Comparison of ENCODE assay signal across 10 cellular contexts in genomic region chr5:76733049-76733417, GRCh38. TPM values are rescaled to one million over a fixed set of nuclear protein-coding genes. Genes with fewer than 3 reads are reported as not detected.
DNase-seq lines count a peak whose midpoint lies in the region; ATAC-seq and TF ChIP-seq lines count a peak whose summit lies in the region.
"Had no signal": no experiment of that assay in that cellular context is flagged by ENCODE, and none has a peak within 500 bp of the region (broad histone marks: within the 10 kb centered on the region; RNA-seq: fewer than 3 reads in every experiment).

No MANE protein-coding gene starts in this region.

- peaks cover 4% of the 10 kb centered on the region for H3K4me1 Mint-ChIP-seq in activated naive CD4-positive, alpha-beta T cell treated with anti-CD3 and anti-CD28 coated beads for 36 hours (ENCODE audit: low read depth)
- peaks cover 35% of the 10 kb centered on the region for H3K4me1 Mint-ChIP-seq in activated T-helper 1 cell treated with anti-CD3 and anti-CD28 coated beads, Interleukin-12 subunit alpha, Interleukin-12 subunit beta, Interleukin-2, Interleukin-4 antibody, amounts not matched to agents 30 ng/mL and 10 ng/mL and 1 ng/mL, durations not matched to agents 14 hours and 24 hours and 36 hours (ENCODE audit: low read depth)
- peaks cover 23% of the 10 kb centered on the region for H3K4me1 Mint-ChIP-seq in stimulated activated naive CD8-positive, alpha-beta T cell treated with anti-CD3 and anti-CD28 coated beads, Interleukin-15, amount 100 ng/mL, for 72 hours

- H3K36me3 Mint-ChIP-seq in activated naive CD4-positive, alpha-beta T cell treated with anti-CD3 and anti-CD28 coated beads, Interleukin-2, amount 50 U/mL, for 72 hours = peaks cover 18 to 22% of the 10 kb centered on the region in 2 donors
- H3K36me3 Mint-ChIP-seq in activated naive CD4-positive, alpha-beta T cell treated with anti-CD3 and anti-CD28 coated beads for 36 hours (ENCODE audit: low read depth) = peaks cover 4% of the 10 kb centered on the region
- H3K36me3 Mint-ChIP-seq in activated T-helper 1 cell treated with anti-CD3 and anti-CD28 coated beads, Interleukin-12 subunit alpha, Interleukin-12 subunit beta, Interleukin-2, Interleukin-4 antibody, amounts not matched to agents 30 ng/mL and 10 ng/mL and 1 ng/mL, durations not matched to agents 14 hours and 24 hours and 36 hours (ENCODE audit: low read depth) = peaks cover 34% of the 10 kb centered on the region

- H3K27ac Mint-ChIP-seq in activated naive CD4-positive, alpha-beta T cell treated with anti-CD3 and anti-CD28 coated beads, Interleukin-2, amount 50 U/mL, for 72 hours = no peak overlapping the region
- no peak overlapping the region for H3K27ac Mint-ChIP-seq in activated naive CD4-positive, alpha-beta T cell treated with anti-CD3 and anti-CD28 coated beads for 36 hours
- peak overlapping the region; percentile 53 for H3K27ac Mint-ChIP-seq in activated T-helper 1 cell treated with anti-CD3 and anti-CD28 coated beads, Interleukin-12 subunit alpha, Interleukin-12 subunit beta, Interleukin-2, Interleukin-4 antibody, amounts not matched to agents 30 ng/mL and 10 ng/mL and 1 ng/mL, durations not matched to agents 14 hours and 24 hours and 36 hours
- peak overlapping the region in 1 of 2 donors; percentile 1 for H3K27ac Mint-ChIP-seq in stimulated activated naive CD8-positive, alpha-beta T cell treated with anti-CD3 and anti-CD28 coated beads, Interleukin-15, amount 100 ng/mL, for 72 hours

- no peak for DNase-seq in activated naive CD4-positive, alpha-beta T cell treated with anti-CD3 and anti-CD28 coated beads, Interleukin-2, amount 50 U/mL, for 72 hours (ENCODE audit: low spot score in 2 of 2)
- no peak for DNase-seq in activated naive CD4-positive, alpha-beta T cell treated with anti-CD3 and anti-CD28 coated beads for 36 hours
- DNase-seq in activated T-helper 1 cell treated with anti-CD3 and anti-CD28 coated beads, Interleukin-12 subunit alpha, Interleukin-12 subunit beta, Interleukin-2, Interleukin-4 antibody, amounts not matched to agents 30 ng/mL and 10 ng/mL and 1 ng/mL, durations not matched to agents 14 hours and 24 hours and 36 hours (ENCODE audit: low spot score) = no peak
- DNase-seq in stimulated activated naive CD8-positive, alpha-beta T cell treated with anti-CD3 and anti-CD28 coated beads, Interleukin-15, amount 100 ng/mL, for 72 hours = peak in 1 of 2 donors; percentile 22
- DNase-seq in NCI-H82 (lab: John Stamatoyannopoulos, UW) (no peak), coronary artery (ENCODE audit: low spot score) (no peak), cerebellum (ENCODE audit: low spot score) (no peak)
- DNase-seq: mesendoderm, NCI-H2171 treated with DMSO at 0.1 percent for 48 hours had no signal

- TF ChIP-seq CTCF in coronary artery (IDR thresholded peaks at IDR 0.05) = no peak

- no peak overlapping the region for H3K4me3 ChIP-seq in coronary artery

- no peaks in the 10 kb centered on the region for H3K27me3 Mint-ChIP-seq in activated naive CD4-positive, alpha-beta T cell treated with anti-CD3 and anti-CD28 coated beads for 36 hours (ENCODE audit: low read depth)
- H3K27me3 Mint-ChIP-seq in activated T-helper 1 cell treated with anti-CD3 and anti-CD28 coated beads, Interleukin-12 subunit alpha, Interleukin-12 subunit beta, Interleukin-2, Interleukin-4 antibody, amounts not matched to agents 30 ng/mL and 10 ng/mL and 1 ng/mL, durations not matched to agents 14 hours and 24 hours and 36 hours (ENCODE audit: insufficient read depth) = no peaks in the 10 kb centered on the region
- peaks cover 8% of the 10 kb centered on the region for H3K27me3 Mint-ChIP-seq in stimulated activated naive CD8-positive, alpha-beta T cell treated with anti-CD3 and anti-CD28 coated beads, Interleukin-15, amount 100 ng/mL, for 72 hours

- H3K4me3 Mint-ChIP-seq in activated naive CD4-positive, alpha-beta T cell treated with anti-CD3 and anti-CD28 coated beads for 36 hours = no peak overlapping the region
- H3K4me3 Mint-ChIP-seq in activated T-helper 1 cell treated with anti-CD3 and anti-CD28 coated beads, Interleukin-12 subunit alpha, Interleukin-12 subunit beta, Interleukin-2, Interleukin-4 antibody, amounts not matched to agents 30 ng/mL and 10 ng/mL and 1 ng/mL, durations not matched to agents 14 hours and 24 hours and 36 hours = no peak overlapping the region
- H3K4me3 Mint-ChIP-seq in stimulated activated naive CD8-positive, alpha-beta T cell treated with anti-CD3 and anti-CD28 coated beads, Interleukin-15, amount 100 ng/mL, for 72 hours = no peak overlapping the region

- CTCF ChIA-PET in activated naive CD4-positive, alpha-beta T cell treated with anti-CD3 and anti-CD28 coated beads for 36 hours (lab: Charles Lee) = interaction anchor here (0.6 to 0.8 kb wide), 2 partner anchors 40 to 339 kb away, joined by 3 read pairs; no protein-coding TSS in a partner anchor

- ATAC-seq in activated naive CD4-positive, alpha-beta T cell treated with anti-CD3 and anti-CD28 coated beads, Interleukin-2, amount 50 U/mL, for 72 hours = peak; percentile 79 to 82
- peak; percentile 66 for ATAC-seq in HG03442 (IDR thresholded peaks at IDR 0.05; ENCODE audit: unreplicated experiment)
- ATAC-seq in stimulated activated naive CD8-positive, alpha-beta T cell treated with anti-CD3 and anti-CD28 coated beads, Interleukin-15, amount 100 ng/mL, for 72 hours = peak; percentile 82

- H3K9me3 Mint-ChIP-seq in activated naive CD4-positive, alpha-beta T cell treated with anti-CD3 and anti-CD28 coated beads, Interleukin-2, amount 50 U/mL, for 72 hours = peaks cover 6 to 21% of the 10 kb centered on the region in 2 donors
- H3K9me3 Mint-ChIP-seq in activated naive CD4-positive, alpha-beta T cell treated with anti-CD3 and anti-CD28 coated beads for 36 hours = peaks cover 18% of the 10 kb centered on the region
- H3K9me3 Mint-ChIP-seq in activated T-helper 1 cell treated with anti-CD3 and anti-CD28 coated beads, Interleukin-12 subunit alpha, Interleukin-12 subunit beta, Interleukin-2, Interleukin-4 antibody, amounts not matched to agents 30 ng/mL and 10 ng/mL and 1 ng/mL, durations not matched to agents 14 hours and 24 hours and 36 hours = peaks cover 26% of the 10 kb centered on the region
- H3K9me3 Mint-ChIP-seq in stimulated activated naive CD8-positive, alpha-beta T cell treated with anti-CD3 and anti-CD28 coated beads, Interleukin-15, amount 100 ng/mL, for 72 hours = peaks cover 21 to 27% of the 10 kb centered on the region in 2 donors

- no peak overlapping the region for H3K27ac ChIP-seq in coronary artery

- intact Hi-C loops in activated naive CD4-positive, alpha-beta T cell treated with anti-CD3 and anti-CD28 coated beads for 36 hours (cut with micrococcal nuclease) = no loop called here
- intact Hi-C loops in activated T-helper 1 cell treated with anti-CD3 and anti-CD28 coated beads, Interleukin-12 subunit alpha, Interleukin-12 subunit beta, Interleukin-2, Interleukin-4 antibody, amounts not matched to agents 30 ng/mL and 10 ng/mL and 1 ng/mL, durations not matched to agents 14 hours and 24 hours and 36 hours (cut with micrococcal nuclease) = no loop called here

RNA-seq across cellular contexts. Expression of gene F2R, which starts 17.1 kb away (rescaled TPM):
- 1 to 10 TPM in 1 of 2 donors, under 1 TPM in 1; 0.89 to 5.8 TPM for total RNA-seq in activated naive CD4-positive, alpha-beta T cell treated with anti-CD3 and anti-CD28 coated beads, Interleukin-2, amount 50 U/mL, for 72 hours
- total RNA-seq in activated naive CD4-positive, alpha-beta T cell treated with anti-CD3 and anti-CD28 coated beads for 36 hours = under 1 TPM; 0.42 to 0.43 TPM
- total RNA-seq in activated T-helper 1 cell treated with anti-CD3 and anti-CD28 coated beads, Interleukin-12 subunit alpha, Interleukin-12 subunit beta, Interleukin-2, Interleukin-4 antibody, amounts not matched to agents 30 ng/mL and 10 ng/mL and 1 ng/mL, durations not matched to agents 14 hours and 24 hours and 36 hours = 3.9 and 4.0 TPM in 2 replicates
- total RNA-seq in cerebellum = 28.3 TPM
